ENCODE assay signal across 30 cellular contexts in genomic region chr4:41014158-41014557, GRCh38.
"Had no signal": no experiment of that assay in that cellular context is flagged by ENCODE, and none has a peak within 500 bp of the region (broad histone marks: within the 10 kb centered on the region; RNA-seq: fewer than 3 reads in every experiment).

No MANE protein-coding gene starts in this region.

- ATAC-seq: activated naive CD8-positive, alpha-beta T cell treated with anti-CD3 and anti-CD28 coated beads, Interleukin-2, amount 50 U/mL, for 24 hours had no signal

- H3K27ac Mint-ChIP-seq: activated CD4-positive, alpha-beta memory T cell treated with anti-CD3 and anti-CD28 coated beads, Interleukin-2, amount 10 ng/mL, durations not matched to agents 7 days and 5 days; activated CD4-positive, alpha-beta T cell treated with anti-CD3 and anti-CD28 coated beads, Interleukin-2, amount 10 ng/mL, durations not matched to agents 24 days and 14 days; activated naive CD4-positive, alpha-beta T cell treated with anti-CD3 and anti-CD28 coated beads, Interleukin-2, amount 50 U/mL, for 24 hours; activated naive CD8-positive, alpha-beta T cell treated with anti-CD3 and anti-CD28 coated beads, Interleukin-2, amount 50 U/mL, for 24 hours; activated T-helper 2 cell treated with anti-CD3 and anti-CD28 coated beads, Interferon-gamma antibody, Interleukin-2, Interleukin-4, amounts not matched to agents 10 μg/mL and 5 μg/mL and 100 μg/mL, durations not matched to agents 14 hours and 24 hours and 36 hours; T-helper 1 cell treated with Interleukin-12 subunit alpha and Interleukin-12 subunit beta and Interleukin-4 antibody, amounts not matched to agents 30 μg/mL and 1 μg/mL, for 36 hours had no signal

- H2AFZ ChIP-seq: parathyroid adenoma had no signal

- H3K9me3 ChIP-seq: esophagus squamous epithelium, psoas muscle, spleen, tibial nerve had no signal

- H3K4me1 Mint-ChIP-seq: activated CD4-positive, alpha-beta memory T cell treated with anti-CD3 and anti-CD28 coated beads, Interleukin-2, amount 10 ng/mL, durations not matched to agents 7 days and 5 days; activated CD4-positive, alpha-beta T cell treated with anti-CD3 and anti-CD28 coated beads, Interleukin-2, amount 10 ng/mL, durations not matched to agents 24 days and 14 days; activated naive CD4-positive, alpha-beta T cell treated with anti-CD3 and anti-CD28 coated beads, Interleukin-2, amount 50 U/mL, for 24 hours; activated naive CD8-positive, alpha-beta T cell treated with anti-CD3 and anti-CD28 coated beads, Interleukin-2, amount 50 U/mL, for 24 hours; naive B cell had no signal

- H3K4me1 ChIP-seq: esophagus squamous epithelium, parathyroid adenoma, psoas muscle had no signal

- H3K9ac ChIP-seq: parathyroid adenoma had no signal

- FAIRE-seq: bronchial epithelial cell, colon, endometrium, frontal cortex, islet of Langerhans, TTC549, urothelium cell line had no signal

- H3K4me3 Mint-ChIP-seq: activated CD4-positive, alpha-beta memory T cell treated with anti-CD3 and anti-CD28 coated beads, Interleukin-2, amount 10 ng/mL, durations not matched to agents 7 days and 5 days; activated CD4-positive, alpha-beta T cell treated with anti-CD3 and anti-CD28 coated beads, Interleukin-2, amount 10 ng/mL, durations not matched to agents 24 days and 14 days; activated naive CD4-positive, alpha-beta T cell treated with anti-CD3 and anti-CD28 coated beads, Interleukin-2, amount 50 U/mL, for 24 hours; activated naive CD8-positive, alpha-beta T cell treated with anti-CD3 and anti-CD28 coated beads, Interleukin-2, amount 50 U/mL, for 24 hours; naive B cell; T-helper 1 cell treated with Interleukin-12 subunit alpha and Interleukin-12 subunit beta and Interleukin-4 antibody, amounts not matched to agents 30 μg/mL and 1 μg/mL, for 36 hours had no signal

- H3K27ac ChIP-seq: epithelial cell of prostate, esophagus squamous epithelium, parathyroid adenoma, psoas muscle, spleen, VCaP had no signal

- H3K27me3 Mint-ChIP-seq: activated CD4-positive, alpha-beta memory T cell treated with anti-CD3 and anti-CD28 coated beads, Interleukin-2, amount 10 ng/mL, durations not matched to agents 7 days and 5 days; activated CD4-positive, alpha-beta T cell treated with anti-CD3 and anti-CD28 coated beads, Interleukin-2, amount 10 ng/mL, durations not matched to agents 24 days and 14 days; activated naive CD8-positive, alpha-beta T cell treated with anti-CD3 and anti-CD28 coated beads, Interleukin-2, amount 50 U/mL, for 24 hours had no signal

- H3K9me3 Mint-ChIP-seq: activated CD4-positive, alpha-beta memory T cell treated with anti-CD3 and anti-CD28 coated beads, Interleukin-2, amount 10 ng/mL, durations not matched to agents 7 days and 5 days; activated CD4-positive, alpha-beta T cell treated with anti-CD3 and anti-CD28 coated beads, Interleukin-2, amount 10 ng/mL, durations not matched to agents 24 days and 14 days; activated naive CD4-positive, alpha-beta T cell treated with anti-CD3 and anti-CD28 coated beads, Interleukin-2, amount 50 U/mL, for 24 hours; activated naive CD8-positive, alpha-beta T cell treated with anti-CD3 and anti-CD28 coated beads, Interleukin-2, amount 50 U/mL, for 24 hours; activated T-helper 2 cell treated with anti-CD3 and anti-CD28 coated beads, Interferon-gamma antibody, Interleukin-2, Interleukin-4, amounts not matched to agents 10 μg/mL and 5 μg/mL and 100 μg/mL, durations not matched to agents 14 hours and 24 hours and 36 hours; T-helper 1 cell treated with Interleukin-12 subunit alpha and Interleukin-12 subunit beta and Interleukin-4 antibody, amounts not matched to agents 30 μg/mL and 1 μg/mL, for 36 hours had no signal

- H3K79me2 ChIP-seq: parathyroid adenoma had no signal

- H3K27me3 ChIP-seq: esophagus squamous epithelium, spleen, tibial nerve had no signal

- DNase-seq: activated CD4-positive, alpha-beta memory T cell treated with anti-CD3 and anti-CD28 coated beads, Interleukin-2, amount 10 ng/mL, durations not matched to agents 7 days and 5 days; activated CD4-positive, alpha-beta T cell treated with anti-CD3 and anti-CD28 coated beads, Interleukin-2, amount 10 ng/mL, durations not matched to agents 24 days and 14 days; activated CD4-positive, CD25-positive, alpha-beta regulatory T cell treated with anti-CD3 and anti-CD28 coated beads, Interleukin-2, amount 50 U/mL, for 72 hours; activated naive CD8-positive, alpha-beta T cell treated with anti-CD3 and anti-CD28 coated beads, Interleukin-2, amount 50 U/mL, for 24 hours; activated T-cell treated with anti-CD3 and anti-CD28 coated beads, Interleukin-2, amount 50 U/mL, for 48 hours; amygdala; dermis blood vessel endothelial cell; effector CD4-positive, alpha-beta T cell; esophagus squamous epithelium; left ventricle myocardium superior; naive B cell; spleen; stimulated activated naive CD4-positive, alpha-beta T cell treated with Interleukin-2 at 50 U/mL for 16 hours; SW 1271; T-helper 9 cell had no signal

- H3K36me3 Mint-ChIP-seq: activated naive CD4-positive, alpha-beta T cell treated with anti-CD3 and anti-CD28 coated beads, Interleukin-2, amount 50 U/mL, for 24 hours; naive B cell had no signal

- H3K4me3 ChIP-seq: esophagus squamous epithelium, spleen, tibial nerve had no signal
